8 cellular contexts compared by ENCODE assay signal in the genomic region with DNA sequence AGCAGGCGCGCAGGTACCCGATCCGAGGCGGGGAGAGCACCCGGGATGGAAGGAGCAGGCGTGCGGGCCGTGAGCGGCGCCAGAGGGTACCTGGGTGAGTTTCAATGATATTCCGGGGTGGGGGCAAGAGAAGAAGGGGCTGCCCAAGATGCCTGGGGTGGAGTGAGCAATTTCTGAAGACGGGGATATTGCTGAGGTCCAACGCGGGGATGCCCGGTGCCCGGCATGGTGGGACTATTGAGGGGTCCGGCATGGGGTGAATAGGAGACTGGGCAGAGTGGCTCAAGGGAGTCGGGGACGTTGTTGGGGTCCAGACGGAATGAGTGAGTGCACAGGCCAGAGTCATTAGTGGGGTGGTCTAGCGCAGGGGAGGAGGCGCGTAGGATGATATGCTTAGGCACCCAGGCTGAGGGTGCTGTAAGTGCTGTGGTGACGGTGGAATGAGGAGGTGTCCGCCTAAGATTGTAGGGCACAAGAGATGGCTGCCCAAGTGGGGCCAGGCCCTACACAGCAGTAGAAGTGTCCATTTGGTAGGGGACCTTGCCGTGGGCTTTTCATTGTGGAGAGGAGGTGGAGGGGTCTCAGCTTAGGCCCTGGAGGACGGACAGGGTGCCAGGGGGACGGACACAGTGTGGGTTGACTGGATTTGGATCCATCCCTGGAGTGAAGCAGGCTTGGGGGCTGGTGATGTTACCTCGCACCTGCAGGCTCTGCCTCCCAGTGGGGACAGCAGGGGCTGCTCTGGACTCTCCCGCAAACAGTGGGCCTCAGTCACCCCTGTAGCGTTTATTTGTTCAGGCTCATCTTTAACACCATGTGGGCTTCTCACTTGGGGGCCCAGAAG. TPM values are rescaled to one million over a fixed set of nuclear protein-coding genes. Genes with fewer than 3 reads are reported as not detected.
DNase-seq lines count a peak whose midpoint lies in the region; ATAC-seq and TF ChIP-seq lines count a peak whose summit lies in the region.

No MANE protein-coding gene starts in this region.

- ATAC-seq in CD8-positive, alpha-beta T cell: no peak
- ATAC-seq in Panc1 (no peak), GM21528 (IDR thresholded peaks at IDR 0.05; ENCODE audit: low FRiP score, unreplicated experiment) (no peak), GM21423 (IDR thresholded peaks at IDR 0.05; ENCODE audit: unreplicated experiment) (no peak)

- DNase-seq in CD8-positive, alpha-beta T cell: peak in 1 of 7 experiments; percentile 17
- no peak for DNase-seq in Panc1 (ENCODE audit: low read depth, low spot score)
- peak; percentile 57 to 67 for DNase-seq in erythroblast (lab: John Stamatoyannopoulos, UW)
- no peak for DNase-seq in neural crest cell (ENCODE audit: low read depth, low spot score)
- no peak for DNase-seq in HPDE6-E6E7 (ENCODE audit: extremely low spot score)
- DNase-seq in NCI-H1694 (lab: John Stamatoyannopoulos, UW): no peak

- intact Hi-C loops in CD8-positive, alpha-beta T cell (cut with DNase I, micrococcal nuclease): loop anchor here (1.0 to 10.0 kb wide), 12 partner anchors 9 to 877 kb away; partner anchors contain the start of genes DOLPP1 (in 2 of the 2), PTPA (in 2 of the 2), SH3GLB2 (in 2 of the 2) and BBLN (in 1 of the 2)
- intact Hi-C loops in Panc1 (cut with micrococcal nuclease; ENCODE audit: unreplicated experiment): no loop called here

- peak overlapping the region; percentile 85 for H3K27ac Mint-ChIP-seq in CD8-positive, alpha-beta T cell
- H3K27ac Mint-ChIP-seq in neural crest cell (ENCODE audit: unreplicated experiment): peak overlapping the region; percentile 70

- no peak for TF ChIP-seq CTCF in CD8-positive, alpha-beta T cell (IDR thresholded peaks at IDR 0.05)
- no peak for TF ChIP-seq CTCF in Panc1 (IDR thresholded peaks at IDR 0.05)
- TF ChIP-seq CTCF in neural crest cell (conservative IDR thresholded peaks at IDR 0.05): no peak

- H3K27ac ChIP-seq in CD8-positive, alpha-beta T cell (ENCODE audit: low read depth, low read length): peak overlapping the region; percentile 83
- peak overlapping the region; percentile 77 for H3K27ac ChIP-seq in Panc1 (ENCODE audit: low read length)

- peak overlapping the region; percentile 99 for H3K4me3 ChIP-seq in CD8-positive, alpha-beta T cell (ENCODE audit: low read depth, low read length)
- H3K4me3 ChIP-seq in Panc1 (ENCODE audit: low read depth in 2 of 2, low read length in 2 of 2): peak overlapping the region; percentile 63 to 89

- H3K9me3 ChIP-seq in CD8-positive, alpha-beta T cell (ENCODE audit: low read length): no peaks in the 10 kb centered on the region
- H3K9me3 ChIP-seq in Panc1 (ENCODE audit: control insufficient read depth, insufficient read depth, low read depth, low read length): no peaks in the 10 kb centered on the region

- H3K27me3 ChIP-seq in CD8-positive, alpha-beta T cell (ENCODE audit: insufficient read depth, low read length): no peaks in the 10 kb centered on the region
- H3K27me3 ChIP-seq in Panc1 (ENCODE audit: control insufficient read depth, insufficient read depth, low read length): no peaks in the 10 kb centered on the region

- H3K9me3 Mint-ChIP-seq in CD8-positive, alpha-beta T cell: no peaks in the 10 kb centered on the region
- H3K9me3 Mint-ChIP-seq in neural crest cell: no peaks in the 10 kb centered on the region

- in situ Hi-C loops in Panc1 (cut with HindIII; ENCODE audit: low pct_unique_long_range_greater_than_20kb, low sequenced_read_pairs): no loop called here

- TF ChIP-seq POLR2A in erythroblast (IDR thresholded peaks at IDR 0.05; ENCODE audit: low read length): no peak

- peaks cover 27% of the 10 kb centered on the region for H3K36me3 Mint-ChIP-seq in CD8-positive, alpha-beta T cell
- H3K36me3 Mint-ChIP-seq in neural crest cell (ENCODE audit: low read depth): no peaks in the 10 kb centered on the region

- H3K27me3 Mint-ChIP-seq in CD8-positive, alpha-beta T cell (ENCODE audit: low read depth): no peaks in the 10 kb centered on the region
- H3K27me3 Mint-ChIP-seq in neural crest cell (ENCODE audit: low read depth): no peaks in the 10 kb centered on the region

- H3K4me1 ChIP-seq in CD8-positive, alpha-beta T cell (ENCODE audit: insufficient read depth, low read length): peaks cover 21% of the 10 kb centered on the region
- peaks cover 5% of the 10 kb centered on the region for H3K4me1 ChIP-seq in Panc1 (ENCODE audit: control insufficient read depth, insufficient read depth, low read length)

- peaks cover 36% of the 10 kb centered on the region for H3K4me1 Mint-ChIP-seq in CD8-positive, alpha-beta T cell (ENCODE audit: low read depth)
- H3K4me1 Mint-ChIP-seq in neural crest cell: peaks cover 24% of the 10 kb centered on the region

- POLR2A ChIA-PET in CD8-positive, alpha-beta T cell (lab: Charles Lee): interaction anchor here (1.0 to 1.5 kb wide), 5 partner anchors 9 to 43 kb away, joined by 3 to 5 read pairs (median 5); partner anchors contain the start of genes DOLPP1 and SH3GLB2
- POLR2A ChIA-PET in Panc1 (lab: Charles Lee): no interaction called here

- TSS peak; percentile 92 for BruUV-seq in Panc1 (replicated peaks; lab: Mats Ljungman, UMichigan)

- CTCF ChIA-PET in CD8-positive, alpha-beta T cell (lab: Charles Lee): no interaction called here
- CTCF ChIA-PET in Panc1 (lab: Charles Lee): no interaction called here

- peaks cover 8% of the 10 kb centered on the region for H3K36me3 ChIP-seq in CD8-positive, alpha-beta T cell (ENCODE audit: insufficient read depth, low read length)
- H3K36me3 ChIP-seq in Panc1 (ENCODE audit: control insufficient read depth, insufficient read depth, low read length): peaks cover 2% of the 10 kb centered on the region; the same call in 1 of the 2 replicates

- H3K4me3 Mint-ChIP-seq in CD8-positive, alpha-beta T cell: peak overlapping the region; percentile 98
- peak overlapping the region; percentile 92 for H3K4me3 Mint-ChIP-seq in neural crest cell

RNA-seq across cellular contexts. Expression of gene MIGA2, which starts 0.7 kb away (rescaled TPM):
- total RNA-seq in CD8-positive, alpha-beta T cell: 10 to 100 TPM; 63.5 to 69.0 TPM
- total RNA-seq in Panc1 (2021; ENCODE audit: unreplicated experiment) (23.0 TPM), neural crest cell (34.4 and 38.3 TPM in 2 replicates)
- 13.1 TPM for polyA plus RNA-seq in Panc1 (2012; ENCODE audit: insufficient read length)

RNA-seq across cellular contexts. Expression of gene SH3GLB2, which starts 9.0 kb away (rescaled TPM):
- 10 to 100 TPM; 64.9 to 68.3 TPM for total RNA-seq in CD8-positive, alpha-beta T cell
- total RNA-seq in Panc1 (2021; ENCODE audit: unreplicated experiment) (68.3 TPM), neural crest cell (71.7 and 76.1 TPM in 2 replicates)
- 94.4 TPM for polyA plus RNA-seq in Panc1 (2012; ENCODE audit: insufficient read length)

RNA-seq across cellular contexts. Expression of gene DOLPP1, which starts 43.8 kb away (rescaled TPM):
- 1 to 10 TPM; 4.6 to 5.1 TPM for total RNA-seq in CD8-positive, alpha-beta T cell
- 13.7 TPM for total RNA-seq in Panc1 (2021; ENCODE audit: unreplicated experiment)
- 15.8 TPM for polyA plus RNA-seq in Panc1 (2012; ENCODE audit: insufficient read length)
- total RNA-seq in neural crest cell: 43.1 and 43.9 TPM in 2 replicates

Comparison
In these comparisons a context has a peak if more than half of its experiments do, and no peak if none do; other contexts are left out.
1. DNase-seq: peak in erythroblast (2 of 2); none in Panc1 (single experiment), neural crest cell (single experiment), HPDE6-E6E7 (single experiment) and NCI-H1694 (single experiment).